In the genomic region with DNA sequence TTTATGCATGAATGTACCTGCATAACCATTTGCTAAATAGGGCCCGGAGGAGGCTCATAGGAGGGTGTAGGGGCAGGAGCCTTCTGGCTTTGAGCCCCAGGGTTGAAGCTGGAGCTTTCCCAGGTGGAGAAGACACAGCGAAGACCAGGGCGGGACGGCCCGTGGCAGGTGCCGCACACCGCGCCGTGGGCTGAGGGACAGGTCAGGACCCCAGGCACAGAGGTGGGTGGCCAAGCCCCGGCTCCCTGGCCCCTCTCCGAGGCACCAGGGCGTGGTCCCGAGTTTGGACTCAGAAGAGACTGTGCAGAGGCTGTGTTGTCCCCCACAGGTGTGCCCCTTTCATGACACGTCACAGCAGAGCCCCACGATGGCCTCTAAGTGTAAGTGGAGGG, we compare ENCODE assay signal across 10 cellular contexts.
DNase-seq lines count a peak whose midpoint lies in the region; ATAC-seq and TF ChIP-seq lines count a peak whose summit lies in the region.
"Had no signal": no experiment of that assay in that cellular context is flagged by ENCODE, and none has a peak within 500 bp of the region (broad histone marks: within the 10 kb centered on the region; RNA-seq: fewer than 3 reads in every experiment).

No MANE protein-coding gene starts in this region.

- no peaks in the 10 kb centered on the region for H3K36me3 ChIP-seq in DOHH2 (ENCODE audit: control insufficient read depth, low read length)
- H3K36me3 ChIP-seq in neutrophil, result no peaks in the 10 kb centered on the region

- peaks cover 5% of the 10 kb centered on the region for H3K36me3 Mint-ChIP-seq in central memory CD8-positive, alpha-beta T cell (ENCODE audit: insufficient read depth)

- H3K4me2 ChIP-seq in DOHH2 (ENCODE audit: low read length), result peak overlapping the region; percentile 71

- no peaks in the 10 kb centered on the region for H3K9me2 ChIP-seq in DOHH2 (replicated peaks; ENCODE audit: control insufficient read depth, low read length)

- H3K4me1 ChIP-seq in DOHH2 (ENCODE audit: control insufficient read depth, low read length), result peaks cover 27% of the 10 kb centered on the region
- H3K4me1 ChIP-seq in neutrophil (ENCODE audit: control insufficient read depth in 1 of 2, insufficient read depth in 1 of 2, low read depth in 1 of 2, low read length in 1 of 2), result peaks cover 26 to 30% of the 10 kb centered on the region in 2 experiments

- H3K27ac ChIP-seq in DOHH2 (ENCODE audit: low read depth, low read length) (no peak overlapping the region), neutrophil (no peak overlapping the region)
- H3K27ac ChIP-seq: HL-60 had no signal

- no peaks in the 10 kb centered on the region for H3K27me3 Mint-ChIP-seq in central memory CD8-positive, alpha-beta T cell

- peaks cover 6% of the 10 kb centered on the region for H3K4me1 Mint-ChIP-seq in central memory CD8-positive, alpha-beta T cell

- DNase-seq in central memory CD8-positive, alpha-beta T cell (ENCODE audit: low spot score in 2 of 2), result no peak
- DNase-seq in hypothalamus (lab: John Stamatoyannopoulos, UW) (no peak), NCI-H510A treated with DMSO at 0.1 percent for 48 hours (lab: John Stamatoyannopoulos, UW) (no peak), RKO (ENCODE audit: low spot score) (no peak)
- DNase-seq: SIG-M5 had no signal

- H3K27me3 ChIP-seq in DOHH2 (ENCODE audit: control insufficient read depth, low read length), result no peaks in the 10 kb centered on the region
- no peaks in the 10 kb centered on the region for H3K27me3 ChIP-seq in neutrophil

- ATAC-seq in HG03097 (IDR thresholded peaks at IDR 0.05; ENCODE audit: low FRiP score, unreplicated experiment) (peak; percentile 12), HG02870 (IDR thresholded peaks at IDR 0.05; ENCODE audit: unreplicated experiment) (no peak)
- ATAC-seq in central memory CD8-positive, alpha-beta T cell (replicated peaks; ENCODE audit: extremely low read depth, poor library complexity, severe bottlenecking), result peak; percentile 12

- no peaks in the 10 kb centered on the region for H4K20me1 ChIP-seq in DOHH2 (ENCODE audit: control insufficient read depth, insufficient read depth, low read depth, low read length)

- H3K9me3 ChIP-seq in DOHH2 (ENCODE audit: control insufficient read depth, insufficient read depth, low read length) (no peaks in the 10 kb centered on the region), neutrophil (no peaks in the 10 kb centered on the region)

- H3K4me3 ChIP-seq in DOHH2 (ENCODE audit: low read length) (no peak overlapping the region), neutrophil (ENCODE audit: low read depth in 1 of 2, low read length in 1 of 2) (peak overlapping the region; percentile 31 to 49)

- no peaks in the 10 kb centered on the region for H3K79me2 ChIP-seq in DOHH2 (ENCODE audit: control insufficient read depth, low read length)

- no peaks in the 10 kb centered on the region for H3K9me3 Mint-ChIP-seq in central memory CD8-positive, alpha-beta T cell

- peaks cover 6% of the 10 kb centered on the region for H3F3A ChIP-seq in DOHH2 (ENCODE audit: control insufficient read depth, insufficient read depth)

- TF ChIP-seq CTCF in DOHH2 (IDR thresholded peaks at IDR 0.05; ENCODE audit: low read depth, low read length, poor library complexity, severe bottlenecking) (peak; percentile 15), neutrophil (IDR thresholded peaks at IDR 0.05) (no peak)

- no peak overlapping the region for H3K27ac Mint-ChIP-seq in central memory CD8-positive, alpha-beta T cell (ENCODE audit: low read depth)

- H3K4me3 Mint-ChIP-seq in central memory CD8-positive, alpha-beta T cell, result no peak overlapping the region
